In the genomic region with DNA sequence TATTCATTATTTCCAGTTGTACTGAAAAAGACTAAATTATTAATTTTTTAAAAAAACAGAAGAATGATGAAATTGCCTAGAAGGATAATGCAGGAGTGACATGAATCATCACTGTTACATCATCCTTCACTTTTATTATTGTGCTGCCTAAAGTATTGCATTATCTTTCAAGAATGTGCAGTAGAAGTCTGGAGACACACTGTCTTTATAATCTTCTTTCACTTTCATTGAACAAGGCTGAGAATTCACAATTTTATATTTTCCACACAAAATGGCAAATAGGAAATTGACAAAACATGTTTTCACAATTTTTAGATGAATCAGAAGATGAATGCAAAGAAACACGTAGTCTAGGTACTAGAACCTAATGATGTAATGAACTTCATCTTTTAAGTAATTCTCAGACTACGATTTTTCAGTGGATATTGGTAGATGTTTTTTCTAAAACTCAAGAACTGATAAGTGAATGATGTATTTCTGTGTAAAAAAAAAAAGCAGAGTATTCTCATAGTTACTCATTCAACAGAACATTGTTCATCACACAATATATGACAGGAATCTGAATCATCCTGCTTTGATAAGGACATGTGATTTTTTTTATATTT, we compare ENCODE assay signal across 1 cellular context.
TF ChIP-seq lines count a peak whose summit lies in the region.

No MANE protein-coding gene starts in this region.

TF ChIP-seq in IMR-90, 13 proteins besides CTCF, POLR2A, EP300 and RAD21 (continued from another document):
- TF ChIP-seq SMC3 (IDR thresholded peaks at IDR 0.05; ENCODE audit: low read depth, low read length) = no peak
- TF ChIP-seq, protein P1, sequence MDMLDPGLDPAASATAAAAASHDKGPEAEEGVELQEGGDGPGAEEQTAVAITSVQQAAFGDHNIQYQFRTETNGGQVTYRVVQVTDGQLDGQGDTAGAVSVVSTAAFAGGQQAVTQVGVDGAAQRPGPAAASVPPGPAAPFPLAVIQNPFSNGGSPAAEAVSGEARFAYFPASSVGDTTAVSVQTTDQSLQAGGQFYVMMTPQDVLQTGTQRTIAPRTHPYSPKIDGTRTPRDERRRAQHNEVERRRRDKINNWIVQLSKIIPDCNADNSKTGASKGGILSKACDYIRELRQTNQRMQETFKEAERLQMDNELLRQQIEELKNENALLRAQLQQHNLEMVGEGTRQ (IDR thresholded peaks at IDR 0.05; ENCODE audit: low read depth, low read length) = no peak
- peak; percentile 26; the same call in 1 of the 2 replicates for TF ChIP-seq BHLHE40 (IDR thresholded peaks at IDR 0.05; ENCODE audit: low read depth, low read length)
- TF ChIP-seq CEBPB (IDR thresholded peaks at IDR 0.05; ENCODE audit: low read depth, low read length) = peak; percentile 97
- peak; percentile 55; the same call in 1 of the 2 replicates for TF ChIP-seq FOS (IDR thresholded peaks at IDR 0.05; ENCODE audit: low read depth, low read length)
- TF ChIP-seq, protein P2, sequence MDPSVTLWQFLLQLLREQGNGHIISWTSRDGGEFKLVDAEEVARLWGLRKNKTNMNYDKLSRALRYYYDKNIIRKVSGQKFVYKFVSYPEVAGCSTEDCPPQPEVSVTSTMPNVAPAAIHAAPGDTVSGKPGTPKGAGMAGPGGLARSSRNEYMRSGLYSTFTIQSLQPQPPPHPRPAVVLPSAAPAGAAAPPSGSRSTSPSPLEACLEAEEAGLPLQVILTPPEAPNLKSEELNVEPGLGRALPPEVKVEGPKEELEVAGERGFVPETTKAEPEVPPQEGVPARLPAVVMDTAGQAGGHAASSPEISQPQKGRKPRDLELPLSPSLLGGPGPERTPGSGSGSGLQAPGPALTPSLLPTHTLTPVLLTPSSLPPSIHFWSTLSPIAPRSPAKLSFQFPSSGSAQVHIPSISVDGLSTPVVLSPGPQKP (IDR thresholded peaks at IDR 0.05; ENCODE audit: borderline replicate concordance, low read depth, low read length) = no peak
- TF ChIP-seq RFX5 (IDR thresholded peaks at IDR 0.05; ENCODE audit: low read depth, low read length) = no peak
